7 cellular contexts compared by ENCODE assay signal in genomic region chr13:46354143-46355087, GRCh38. TPM values are rescaled to one million over a fixed set of nuclear protein-coding genes. Genes with fewer than 3 reads are reported as not detected.
DNase-seq lines count a peak whose midpoint lies in the region; ATAC-seq, FAIRE-seq and TF ChIP-seq lines count a peak whose summit lies in the region.

No MANE protein-coding gene starts in this region.

- H4K20me1 ChIP-seq in osteoblast (ENCODE audit: insufficient read depth, low read length) = no peaks in the 10 kb centered on the region

- no peak overlapping the region for H3K14ac ChIP-seq in neuronal stem cell (ENCODE audit: low read length)

- H3K4me2 ChIP-seq in osteoblast (ENCODE audit: insufficient read depth, low read length) (peak overlapping the region; percentile 81), neuronal stem cell (ENCODE audit: insufficient read depth, low read length, poor library complexity, severe bottlenecking) (no peak overlapping the region)

- no peak for TF ChIP-seq CTCF in osteoblast (IDR thresholded peaks at IDR 0.05; ENCODE audit: extremely low read depth, low read depth, low read length)

- H3K36me3 ChIP-seq in adipocyte (ENCODE audit: control insufficient read depth, insufficient read depth, low read length, severe bottlenecking) (peaks cover 21% of the 10 kb centered on the region), osteoblast (ENCODE audit: insufficient read depth, low read length) (no peaks in the 10 kb centered on the region), neuronal stem cell (replicated peaks in 1 of 2; ENCODE audit: control insufficient read depth in 2 of 2, insufficient read depth in 2 of 2, low read length in 2 of 2) (no peaks in the 10 kb centered on the region)

- H3K27ac ChIP-seq in osteoblast (ENCODE audit: low read depth, low read length) = peak overlapping the region; percentile 94
- no peak overlapping the region for H3K27ac ChIP-seq in neuronal stem cell (replicated peaks; ENCODE audit: low read length)

- DNase-seq in HTR-8/SVneo (ENCODE audit: insufficient read length, low spot score) = peak; percentile 59
- peak; percentile 83 for DNase-seq in adipocyte (ENCODE audit: low read depth)
- peak; percentile 93 for DNase-seq in osteoblast (ENCODE audit: insufficient read length, low spot score, missing footprints)
- DNase-seq in NAMALWA (ENCODE audit: low spot score) = no peak
- no peak for DNase-seq in neuronal stem cell (ENCODE audit: low spot score)
- DNase-seq in activated gamma-delta T cell treated with Interleukin-2 at 50 U/mL for 16 hours = no peak

- no peak for FAIRE-seq in HTR-8/SVneo (lab: Jason Lieb, UNC)

- no peak overlapping the region for H4K8ac ChIP-seq in neuronal stem cell (ENCODE audit: low read depth, low read length)

- peak overlapping the region; percentile 26 for H3K4me3 ChIP-seq in adipocyte (ENCODE audit: low read length)
- peak overlapping the region; percentile 40 for H3K4me3 ChIP-seq in osteoblast (ENCODE audit: insufficient read depth, low read length)
- H3K4me3 ChIP-seq in neuronal stem cell (ENCODE audit: low read length in 2 of 2) = no peak overlapping the region

- H3K4me1 ChIP-seq in adipocyte (ENCODE audit: control insufficient read depth, insufficient read depth, low read length) (peaks cover 32% of the 10 kb centered on the region), osteoblast (ENCODE audit: insufficient read depth, low read length) (peaks cover 19% of the 10 kb centered on the region), neuronal stem cell (ENCODE audit: control insufficient read depth in 2 of 2, insufficient read depth in 1 of 2, low read depth in 1 of 2, low read length in 2 of 2) (no peaks in the 10 kb centered on the region)

- no peaks in the 10 kb centered on the region for H3K27me3 ChIP-seq in adipocyte (replicated peaks; ENCODE audit: control insufficient read depth, insufficient read depth, low read length)
- no peaks in the 10 kb centered on the region for H3K27me3 ChIP-seq in osteoblast (ENCODE audit: insufficient read depth, low read length)
- no peaks in the 10 kb centered on the region for H3K27me3 ChIP-seq in neuronal stem cell (ENCODE audit: control insufficient read depth in 3 of 3, insufficient read depth in 3 of 3, low read depth in 1 of 3, low read length in 3 of 3)

- H2BK15ac ChIP-seq in neuronal stem cell (ENCODE audit: low read length) = no peak overlapping the region

- no peak overlapping the region for H2BK120ac ChIP-seq in neuronal stem cell (ENCODE audit: low read depth, low read length)

- H3K18ac ChIP-seq in neuronal stem cell (ENCODE audit: low read length) = no peak overlapping the region

- WGBS in neuronal stem cell (ENCODE audit: extremely low coverage in 2 of 2, insufficient read length in 2 of 2, insufficient replicate concordance in 1 of 2), 2 donors = no CpG with 5 or more reads among the region's 9 CpGs

- peak; percentile 63 for ATAC-seq in GM18519 (IDR thresholded peaks at IDR 0.05; ENCODE audit: low FRiP score, unreplicated experiment)

- H3K9ac ChIP-seq in adipocyte (ENCODE audit: low read length) (peak overlapping the region; percentile 39), neuronal stem cell (ENCODE audit: low read depth, low read length, poor library complexity) (no peak overlapping the region)

- H3K23ac ChIP-seq in neuronal stem cell (ENCODE audit: low read depth, low read length, poor library complexity) = no peak overlapping the region

- H3K9me3 ChIP-seq in adipocyte (ENCODE audit: control insufficient read depth, low read length) (no peaks in the 10 kb centered on the region), osteoblast (ENCODE audit: low read depth, low read length) (no peaks in the 10 kb centered on the region), neuronal stem cell (replicated peaks in 1 of 2; ENCODE audit: control insufficient read depth in 2 of 2, insufficient read depth in 1 of 2, low read depth in 1 of 2, low read length in 2 of 2) (no peaks in the 10 kb centered on the region)

- no peak overlapping the region for H2AK5ac ChIP-seq in neuronal stem cell (ENCODE audit: low read depth, low read length)

- H2BK12ac ChIP-seq in neuronal stem cell (ENCODE audit: low read length) = no peak overlapping the region

- peak overlapping the region; percentile 84 for H2AFZ ChIP-seq in osteoblast (ENCODE audit: low read length)
- H2AFZ ChIP-seq in neuronal stem cell (ENCODE audit: low read length) = no peak overlapping the region

- no peak overlapping the region for H2BK5ac ChIP-seq in neuronal stem cell (ENCODE audit: low read length)

- H3K4ac ChIP-seq in neuronal stem cell (ENCODE audit: low read length) = no peak overlapping the region

- no peaks in the 10 kb centered on the region for H3K79me1 ChIP-seq in neuronal stem cell (ENCODE audit: low read depth, low read length)

- no peaks in the 10 kb centered on the region for H3K79me2 ChIP-seq in osteoblast (ENCODE audit: insufficient read depth, low read length)

- H4K91ac ChIP-seq in neuronal stem cell (ENCODE audit: low read depth, low read length, poor library complexity) = no peak overlapping the region

RNA-seq across cellular contexts. Expression of gene RUBCNL, which starts 32.6 kb away (rescaled TPM):
- total RNA-seq in osteoblast = 6.5 and 7.4 TPM in 2 replicates
- polyA plus RNA-seq in neuronal stem cell (2013, experiment 1 of 2) = 0.66 TPM
- polyA plus RNA-seq in neuronal stem cell (2013, experiment 2 of 2) = 0.82 TPM

Comparison
In these comparisons a context has a peak if more than half of its experiments do, and no peak if none do; other contexts are left out.
1. DNase-seq: peak in HTR-8/SVneo (single experiment), adipocyte (single experiment) and osteoblast (single experiment); none in NAMALWA (single experiment), neuronal stem cell (single experiment) and activated gamma-delta T cell treated with Interleukin-2 at 50 U/mL for 16 hours (single experiment).
2. H3K4me3 ChIP-seq: peak in adipocyte (single experiment) and osteoblast (single experiment); none in neuronal stem cell (0 of 2).